In the genomic region with DNA sequence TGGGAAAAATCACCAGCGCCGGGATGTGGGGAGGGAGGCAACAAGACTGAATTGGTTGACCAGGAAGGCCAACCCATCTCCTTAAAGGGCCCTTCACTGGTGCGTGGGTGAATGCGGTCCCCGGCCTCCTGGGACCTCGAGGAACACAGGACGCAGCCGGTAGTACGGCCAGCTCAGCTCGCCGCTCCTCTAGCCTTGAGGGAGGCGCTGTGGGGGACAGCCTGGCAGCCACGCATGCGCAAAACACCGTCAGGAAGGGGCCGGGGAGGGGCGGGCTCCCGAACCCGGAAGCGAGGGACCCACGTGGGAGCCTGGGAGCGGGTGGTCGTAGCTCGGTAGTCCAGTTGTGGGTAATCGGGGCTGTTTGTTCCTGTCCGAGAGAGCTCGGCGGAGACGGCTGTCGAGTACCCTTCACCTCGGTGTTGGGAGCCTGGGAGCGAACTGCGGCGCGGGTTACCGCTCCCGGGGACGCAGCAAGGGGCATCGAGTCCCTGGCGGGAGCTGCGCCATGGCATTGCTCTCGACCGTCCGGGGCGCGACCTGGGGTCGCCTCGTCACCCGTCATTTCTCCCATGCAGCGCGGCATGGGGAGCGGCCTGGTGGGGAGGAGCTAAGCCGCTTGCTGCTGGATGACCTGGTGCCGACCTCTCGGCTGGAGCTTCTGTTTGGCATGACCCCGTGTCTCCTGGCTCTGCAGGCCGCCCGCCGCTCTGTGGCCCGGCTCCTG, we compare ENCODE assay signal across 8 cellular contexts. TPM values are rescaled to one million over a fixed set of nuclear protein-coding genes. Genes with fewer than 3 reads are reported as not detected.
DNase-seq lines count a peak whose midpoint lies in the region; ATAC-seq and TF ChIP-seq lines count a peak whose summit lies in the region.

A gene with protein sequence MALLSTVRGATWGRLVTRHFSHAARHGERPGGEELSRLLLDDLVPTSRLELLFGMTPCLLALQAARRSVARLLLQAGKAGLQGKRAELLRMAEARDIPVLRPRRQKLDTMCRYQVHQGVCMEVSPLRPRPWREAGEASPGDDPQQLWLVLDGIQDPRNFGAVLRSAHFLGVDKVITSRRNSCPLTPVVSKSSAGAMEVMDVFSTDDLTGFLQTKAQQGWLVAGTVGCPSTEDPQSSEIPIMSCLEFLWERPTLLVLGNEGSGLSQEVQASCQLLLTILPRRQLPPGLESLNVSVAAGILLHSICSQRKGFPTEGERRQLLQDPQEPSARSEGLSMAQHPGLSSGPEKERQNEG (plus strand): TSS at position 281 of the 727 bp plus-strand sequence. CDS start 228 bp downstream, at position 509.

- no peaks in the 10 kb centered on the region for H3K36me3 ChIP-seq in hepatocyte (replicated peaks; ENCODE audit: insufficient read depth, low read depth)

- TF ChIP-seq CTCF in GM13977 (IDR thresholded peaks at IDR 0.05; ENCODE audit: extremely low read depth, insufficient read depth, missing control alignments) (peak; percentile 34), astrocyte of the cerebellum (IDR thresholded peaks at IDR 0.05; ENCODE audit: low read depth, low read length, missing control alignments) (no peak), hepatocyte (IDR thresholded peaks at IDR 0.05; ENCODE audit: poor library complexity) (no peak)

- under 1% methylated on average over 54 of the region's 60 CpGs for WGBS in hepatocyte (ENCODE audit: low lambda C conversion rate, missing lambda C conversion rate)

- peaks cover 9% of the 10 kb centered on the region for H3K4me1 ChIP-seq in hepatocyte (ENCODE audit: insufficient read depth)

- ATAC-seq in HG02852 (IDR thresholded peaks at IDR 0.05; ENCODE audit: unreplicated experiment), result peak; percentile 74

- H3K4me3 ChIP-seq in astrocyte of the cerebellum (ENCODE audit: low read depth, low read length) (peak within 1 kb of the TSS; percentile 94), hepatocyte (peak within 1 kb of the TSS; percentile 36)

- no peaks in the 10 kb centered on the region for H3K9me2 ChIP-seq in hepatocyte (replicated peaks; ENCODE audit: insufficient read depth)

- peak within 1 kb of the TSS; percentile 81 for H2AFZ ChIP-seq in hepatocyte

- in situ Hi-C loops in GM13977 (cut with MboI; ENCODE audit: low pct_unique_long_range_greater_than_20kb, low sequenced_read_pairs, unreplicated experiment) (loop anchor here (25.0 kb wide), 1 partner anchor 786 kb away; a partner anchor contains a TSS), astrocyte of the cerebellum (cut with HindIII; ENCODE audit: low sequenced_read_pairs) (no loop called here)

- peaks cover 11% of the 10 kb centered on the region for H3K79me2 ChIP-seq in hepatocyte

- H3K27me3 ChIP-seq in hepatocyte, result no peaks in the 10 kb centered on the region

- H3K4me2 ChIP-seq in hepatocyte, result peak within 1 kb of the TSS; percentile 98

- peak within 1 kb of the TSS; percentile 88 for H3K27ac ChIP-seq in hepatocyte

- peak; percentile 94 for DNase-seq in GM13977 (ENCODE audit: low spot score)
- peak; percentile 97 for DNase-seq in NCI-H1930 (lab: John Stamatoyannopoulos, UW)
- peak; percentile 88 for DNase-seq in T-helper 9 cell
- peak; percentile 58 for DNase-seq in astrocyte of the cerebellum (ENCODE audit: low read depth)
- peak; percentile 96 for DNase-seq in hepatocyte (ENCODE audit: low spot score)
- DNase-seq in retina, result peak; percentile 97
- DNase-seq in cortex of kidney (lab: John Stamatoyannopoulos, UW), result no peak

- no peaks in the 10 kb centered on the region for H4K20me1 ChIP-seq in hepatocyte (ENCODE audit: insufficient read depth, poor library complexity, severe bottlenecking)

- no peaks in the 10 kb centered on the region for H3K9me3 ChIP-seq in hepatocyte (ENCODE audit: low read depth)

RNA-seq across cellular contexts. Expression of the gene that starts here (rescaled TPM):
- total RNA-seq in hepatocyte, result 4.7 and 5.5 TPM in 2 replicates
- polyA plus RNA-seq in hepatocyte, result 4.1 and 5.5 TPM in 2 replicates
